In genomic region chrX:79117078-79117477, GRCh38 we compare ENCODE assay signal across 16 cellular contexts. TPM values are rescaled to one million over a fixed set of nuclear protein-coding genes. Genes with fewer than 3 reads are reported as not detected.
DNase-seq lines count a peak whose midpoint lies in the region; ATAC-seq lines count a peak whose summit lies in the region.
"Had no signal": no experiment of that assay in that cellular context is flagged by ENCODE, and none has a peak within 500 bp of the region (broad histone marks: within the 10 kb centered on the region; RNA-seq: fewer than 3 reads in every experiment).

No MANE protein-coding gene starts in this region.

- peak; percentile 53 for ATAC-seq in activated CD4-positive, alpha-beta T cell treated with anti-CD3 and anti-CD28 coated beads for 36 hours
- ATAC-seq in HG03354 (IDR thresholded peaks at IDR 0.05; ENCODE audit: poor library complexity, severe bottlenecking, unreplicated experiment): peak; percentile 82
- ATAC-seq: GM23338 had no signal

- no peak for DNase-seq in activated CD4-positive, alpha-beta T cell treated with anti-CD3 and anti-CD28 coated beads for 36 hours
- DNase-seq in activated CD4-positive, alpha-beta T cell treated with anti-CD3 and anti-CD28 coated beads for 1 hour: no peak
- no peak for DNase-seq in activated naive CD8-positive, alpha-beta T cell treated with anti-CD3 and anti-CD28 coated beads for 36 hours
- DNase-seq in NCI-H146 treated with DMSO at 0.1 percent for 48 hours (lab: John Stamatoyannopoulos, UW; ENCODE audit: unreplicated experiment): no peak
- DNase-seq in DMS79 (lab: John Stamatoyannopoulos, UW): no peak
- DNase-seq in DMS 273 (lab: John Stamatoyannopoulos, UW; ENCODE audit: unreplicated experiment): no peak
- DNase-seq: activated CD4-positive, alpha-beta T cell treated with anti-CD3 and anti-CD28 coated beads for 48 hours; NCI-H1048; NCI-H2227 treated with DMSO at 0.1 percent for 48 hours; occipital lobe; PC-9 had no signal

- peaks cover 19% of the 10 kb centered on the region for H3K36me3 Mint-ChIP-seq in activated CD4-positive, alpha-beta T cell treated with anti-CD3 and anti-CD28 coated beads for 36 hours (ENCODE audit: low read depth)
- peaks cover 40% of the 10 kb centered on the region for H3K36me3 Mint-ChIP-seq in activated naive CD8-positive, alpha-beta T cell treated with anti-CD3 and anti-CD28 coated beads for 36 hours
- peaks cover 11% of the 10 kb centered on the region for H3K36me3 Mint-ChIP-seq in stimulated activated naive CD8-positive, alpha-beta T cell treated with anti-CD3 and anti-CD28 coated beads, Interleukin-15, Interleukin-2, amounts not matched to agents 100 ng/mL and 50 ng/mL, for 24 hours (ENCODE audit: low read depth)

- H3K27me3 Mint-ChIP-seq in activated CD4-positive, alpha-beta T cell treated with anti-CD3 and anti-CD28 coated beads for 36 hours: no peaks in the 10 kb centered on the region
- no peaks in the 10 kb centered on the region for H3K27me3 Mint-ChIP-seq in activated naive CD8-positive, alpha-beta T cell treated with anti-CD3 and anti-CD28 coated beads for 36 hours
- no peaks in the 10 kb centered on the region for H3K27me3 Mint-ChIP-seq in stimulated activated naive CD8-positive, alpha-beta T cell treated with anti-CD3 and anti-CD28 coated beads, Interleukin-15, Interleukin-2, amounts not matched to agents 100 ng/mL and 50 ng/mL, for 24 hours

- CTCF ChIA-PET in activated CD4-positive, alpha-beta T cell treated with anti-CD3 and anti-CD28 coated beads for 36 hours (lab: Charles Lee): no interaction called here

- H3K4me1 Mint-ChIP-seq in activated CD4-positive, alpha-beta T cell treated with anti-CD3 and anti-CD28 coated beads for 36 hours: peaks cover 23% of the 10 kb centered on the region
- peaks cover 39% of the 10 kb centered on the region for H3K4me1 Mint-ChIP-seq in activated naive CD8-positive, alpha-beta T cell treated with anti-CD3 and anti-CD28 coated beads for 36 hours
- peaks cover 39% of the 10 kb centered on the region for H3K4me1 Mint-ChIP-seq in stimulated activated naive CD8-positive, alpha-beta T cell treated with anti-CD3 and anti-CD28 coated beads, Interleukin-15, Interleukin-2, amounts not matched to agents 100 ng/mL and 50 ng/mL, for 24 hours (ENCODE audit: low read depth)
- H3K4me1 Mint-ChIP-seq: GM23338 had no signal

- H3K9me3 Mint-ChIP-seq in activated CD4-positive, alpha-beta T cell treated with anti-CD3 and anti-CD28 coated beads for 36 hours (ENCODE audit: low read depth): peaks cover 5% of the 10 kb centered on the region
- peaks cover 8% of the 10 kb centered on the region for H3K9me3 Mint-ChIP-seq in activated naive CD8-positive, alpha-beta T cell treated with anti-CD3 and anti-CD28 coated beads for 36 hours
- H3K9me3 Mint-ChIP-seq in stimulated activated naive CD8-positive, alpha-beta T cell treated with anti-CD3 and anti-CD28 coated beads, Interleukin-15, Interleukin-2, amounts not matched to agents 100 ng/mL and 50 ng/mL, for 24 hours: peaks cover 6% of the 10 kb centered on the region

- no peak overlapping the region for H3K27ac Mint-ChIP-seq in activated CD4-positive, alpha-beta T cell treated with anti-CD3 and anti-CD28 coated beads for 36 hours
- H3K27ac Mint-ChIP-seq in activated naive CD8-positive, alpha-beta T cell treated with anti-CD3 and anti-CD28 coated beads for 36 hours: peak overlapping the region; percentile 88
- H3K27ac Mint-ChIP-seq in stimulated activated naive CD8-positive, alpha-beta T cell treated with anti-CD3 and anti-CD28 coated beads, Interleukin-15, Interleukin-2, amounts not matched to agents 100 ng/mL and 50 ng/mL, for 24 hours: peak overlapping the region; percentile 83
- H3K27ac Mint-ChIP-seq: activated T-helper 2 cell treated with anti-CD3 and anti-CD28 coated beads, Interferon-gamma antibody, Interleukin-2, Interleukin-4, amounts not matched to agents 10 μg/mL and 5 μg/mL and 100 μg/mL, durations not matched to agents 14 hours and 24 hours and 36 hours; GM23338 had no signal

- intact Hi-C loops in activated CD4-positive, alpha-beta T cell treated with anti-CD3 and anti-CD28 coated beads for 36 hours (cut with DNase I, micrococcal nuclease): loop anchor here in 1 of 2 experiments (1.0 kb wide), 1 partner anchor 9 kb away; no protein-coding TSS in a partner anchor

- POLR2A ChIA-PET in activated CD4-positive, alpha-beta T cell treated with anti-CD3 and anti-CD28 coated beads for 36 hours (lab: Charles Lee): no interaction called here

- no peak overlapping the region for H3K4me3 Mint-ChIP-seq in activated CD4-positive, alpha-beta T cell treated with anti-CD3 and anti-CD28 coated beads for 36 hours
- no peak overlapping the region for H3K4me3 Mint-ChIP-seq in activated naive CD8-positive, alpha-beta T cell treated with anti-CD3 and anti-CD28 coated beads for 36 hours
- peak overlapping the region; percentile 38 for H3K4me3 Mint-ChIP-seq in stimulated activated naive CD8-positive, alpha-beta T cell treated with anti-CD3 and anti-CD28 coated beads, Interleukin-15, Interleukin-2, amounts not matched to agents 100 ng/mL and 50 ng/mL, for 24 hours
- H3K4me3 Mint-ChIP-seq: GM23338 had no signal

RNA-seq across cellular contexts. Expression of gene GPR174, which starts 27.4 kb away (rescaled TPM):
- 1 to 10 TPM; 8.5 to 9.9 TPM for total RNA-seq in activated CD4-positive, alpha-beta T cell treated with anti-CD3 and anti-CD28 coated beads for 36 hours
- 10 to 100 TPM; 22.6 to 25.1 TPM for total RNA-seq in activated naive CD8-positive, alpha-beta T cell treated with anti-CD3 and anti-CD28 coated beads for 36 hours
- total RNA-seq: GM23338, lung microvascular endothelial cell, occipital lobe, PC-9 had no signal
